In genomic region chr22:16869630-16870029, GRCh38 we compare ENCODE assay signal across 9 cellular contexts. TPM values are rescaled to one million over a fixed set of nuclear protein-coding genes. Genes with fewer than 3 reads are reported as not detected.
"Had no signal": no experiment of that assay in that cellular context is flagged by ENCODE, and none has a peak within 500 bp of the region (broad histone marks: within the 10 kb centered on the region; RNA-seq: fewer than 3 reads in every experiment).

No MANE protein-coding gene starts in this region.

RNA-seq across cellular contexts. Expression of gene XKR3, which starts 44.4 kb away (rescaled TPM):
- total RNA-seq: activated CD4-positive, alpha-beta T cell treated with anti-CD3 and anti-CD28 coated beads, Interleukin-2, amount 10 ng/mL, durations not matched to agents 24 days and 14 days; activated CD8-positive, alpha-beta memory T cell treated with anti-CD3 and anti-CD28 coated beads for 36 hours; activated CD8-positive, alpha-beta T cell treated with anti-CD3 and anti-CD28 coated beads for 36 hours; activated naive CD8-positive, alpha-beta T cell treated with anti-CD3 and anti-CD28 coated beads for 36 hours; activated T-helper 17 cell treated with anti-CD3 and anti-CD28 coated beads, Interleukin-2, amount 50 U/mL, for 72 hours; bronchial epithelial cell; SJSA1 had no signal
- polyA plus RNA-seq: adipose tissue, SK-N-SH had no signal
